8 cellular contexts compared by ENCODE assay signal in the genomic region with DNA sequence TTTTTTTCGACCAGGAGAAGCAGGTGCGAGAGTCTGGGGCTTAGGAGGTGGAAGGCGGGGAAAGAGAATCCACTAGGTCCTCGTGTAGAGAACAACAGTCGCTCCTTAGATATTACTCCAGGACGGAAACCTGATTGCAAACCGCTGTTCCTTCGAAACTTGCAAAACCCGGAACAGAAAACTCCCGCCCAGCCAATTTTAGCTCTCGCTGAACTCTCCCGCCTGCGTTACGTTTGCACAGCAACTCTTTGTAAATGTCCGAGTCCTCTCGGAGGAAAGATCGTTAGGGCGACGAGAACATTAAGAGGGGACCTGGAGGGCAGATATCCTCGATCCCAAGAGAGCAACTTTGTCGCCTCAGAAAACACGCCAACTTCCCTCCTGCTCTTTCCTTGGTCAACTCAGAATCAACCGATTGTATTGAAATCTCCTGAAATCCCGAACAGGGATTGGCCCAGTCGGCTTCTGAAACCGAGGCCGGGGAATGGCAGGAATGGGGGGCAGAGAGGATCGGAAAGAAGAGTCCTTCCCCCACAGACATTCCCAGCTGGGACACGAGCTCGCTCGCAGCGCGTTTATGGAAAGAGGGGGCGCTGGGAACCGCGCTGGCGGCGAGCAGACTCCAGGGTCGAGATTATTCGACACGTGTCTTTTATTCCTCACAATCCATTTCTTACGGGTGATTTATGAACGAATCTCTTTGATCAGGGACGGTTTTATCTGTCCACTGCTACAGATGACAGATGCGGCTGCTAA. TPM values are rescaled to one million over a fixed set of nuclear protein-coding genes. Genes with fewer than 3 reads are reported as not detected.
DNase-seq lines count a peak whose midpoint lies in the region; ATAC-seq, FAIRE-seq and TF ChIP-seq lines count a peak whose summit lies in the region.

No MANE protein-coding gene starts in this region.

- H4K20me1 ChIP-seq in IMR-90 (ENCODE audit: insufficient read depth, low read length) (no peaks in the 10 kb centered on the region), astrocyte (ENCODE audit: insufficient read depth, low read length) (no peaks in the 10 kb centered on the region)

- peaks cover 9% of the 10 kb centered on the region for H3K9me3 Mint-ChIP-seq in astrocyte (ENCODE audit: unreplicated experiment)

- no peaks in the 10 kb centered on the region for H3K9me3 ChIP-seq in IMR-90 (ENCODE audit: control insufficient read depth, insufficient read depth, low read length)
- no peaks in the 10 kb centered on the region for H3K9me3 ChIP-seq in astrocyte (ENCODE audit: insufficient read depth, low read depth, low read length)
- peaks cover 2% of the 10 kb centered on the region for H3K9me3 ChIP-seq in iPS-18c (ENCODE audit: control insufficient read depth, insufficient read depth, low read length)

- no peaks in the 10 kb centered on the region for H3K36me3 Mint-ChIP-seq in astrocyte (ENCODE audit: low read depth, unreplicated experiment)

- peak overlapping the region; percentile 79 for H3K27ac Mint-ChIP-seq in astrocyte (ENCODE audit: unreplicated experiment)

- H2BK120ac ChIP-seq in IMR-90 (ENCODE audit: low read depth, low read length) = peak overlapping the region; percentile 80

- H3K18ac ChIP-seq in IMR-90 (ENCODE audit: low read depth, low read length) = peak overlapping the region; percentile 32

- no peaks in the 10 kb centered on the region for H3K27me3 ChIP-seq in IMR-90 (ENCODE audit: control insufficient read depth, insufficient read depth, low read length)
- peaks cover 25% of the 10 kb centered on the region for H3K27me3 ChIP-seq in astrocyte (ENCODE audit: insufficient read depth, low read length)

- H4K5ac ChIP-seq in IMR-90 (ENCODE audit: low read depth, low read length) = peak overlapping the region; percentile 11

- peaks cover 0 to 22% of the 10 kb centered on the region in 2 experiments; a peak in 2 of 4 replicates for H3K79me1 ChIP-seq in IMR-90 (ENCODE audit: low read depth in 1 of 2, low read length in 2 of 2)

- peak overlapping the region; percentile 40 for H4K91ac ChIP-seq in IMR-90 (ENCODE audit: insufficient read depth, low read depth, low read length)

- H3K4me1 ChIP-seq in IMR-90 (ENCODE audit: control insufficient read depth, insufficient read depth, low read length) = peaks cover 6% of the 10 kb centered on the region
- peaks cover 32% of the 10 kb centered on the region for H3K4me1 ChIP-seq in astrocyte (ENCODE audit: insufficient read depth, low read length)

- H3K56ac ChIP-seq in IMR-90 (ENCODE audit: extremely low read depth, insufficient read depth, low read length) = peak overlapping the region; percentile 42; the same call in 1 of the 2 replicates

- TF ChIP-seq POLR2A in IMR-90 (IDR thresholded peaks at IDR 0.05; ENCODE audit: low read depth, low read length) = no peak

- H3K4me3 ChIP-seq in IMR-90 (ENCODE audit: insufficient read depth, low read depth, low read length) (peak overlapping the region; percentile 45), astrocyte (ENCODE audit: insufficient read depth, low read depth, low read length) (peak overlapping the region; percentile 64), iPS-18c (ENCODE audit: insufficient read depth, low read depth, low read length) (peak overlapping the region; percentile 50; the same call in 1 of the 2 replicates)

- CTCF ChIA-PET in IMR-90 (lab: Yijun Ruan, JAX) = interaction anchor here (0.7 kb wide), 1 partner anchor 171 kb away, joined by 3 read pairs; no protein-coding TSS in a partner anchor

- H3K9ac ChIP-seq in IMR-90 (ENCODE audit: low read depth, low read length) = peak overlapping the region; percentile 64
- peak overlapping the region; percentile 79 for H3K9ac ChIP-seq in astrocyte (ENCODE audit: low read length)

- in situ Hi-C loops in IMR-90 (cut with MboI; ENCODE audit: low sequenced_read_pairs) = loop anchor here (25.0 kb wide), 1 partner anchor 745 kb away; no protein-coding TSS in a partner anchor

- H3K4me3 Mint-ChIP-seq in astrocyte (ENCODE audit: unreplicated experiment) = peak overlapping the region; percentile 84

- no peaks in the 10 kb centered on the region; the same call in 1 of the 2 replicates for H3K36me3 ChIP-seq in IMR-90 (ENCODE audit: control insufficient read depth, insufficient read depth, low read length)
- no peaks in the 10 kb centered on the region for H3K36me3 ChIP-seq in astrocyte (ENCODE audit: insufficient read depth, low read length)

- peak; percentile 68 for DNase-seq in IMR-90
- peak; percentile 59 for DNase-seq in astrocyte (ENCODE audit: low read depth)
- peak; percentile 50 for DNase-seq in stromal cell of bone marrow (ENCODE audit: low read depth)
- no peak for DNase-seq in NCI-H2107 treated with DMSO at 0.1 percent for 48 hours (lab: John Stamatoyannopoulos, UW; ENCODE audit: unreplicated experiment)
- DNase-seq in cortex of kidney (lab: John Stamatoyannopoulos, UW) = no peak

- intact Hi-C loops in IMR-90 (cut with micrococcal nuclease) = loop anchor here (5.0 kb wide), 3 partner anchors 210 to 755 kb away; no protein-coding TSS in a partner anchor

- peak overlapping the region; percentile 78 for H3K4ac ChIP-seq in IMR-90 (ENCODE audit: low read depth, low read length)

- H3K14ac ChIP-seq in IMR-90 (replicated peaks; ENCODE audit: low read depth, low read length) = peak overlapping the region; percentile 82

- H2AK5ac ChIP-seq in IMR-90 (ENCODE audit: low read depth, low read length) = no peak overlapping the region

- ATAC-seq in IMR-90 (ENCODE audit: low read depth) = peak; percentile 74
- ATAC-seq in GM21528 (IDR thresholded peaks at IDR 0.05; ENCODE audit: low FRiP score, unreplicated experiment) = no peak
- ATAC-seq in HG03571 (IDR thresholded peaks at IDR 0.05; ENCODE audit: unreplicated experiment) = no peak

- 5% methylated on average over 3 of the region's 45 CpGs; no CpG with 5 or more reads in 1 of the 2 experiments for WGBS in IMR-90 (ENCODE audit: extremely low coverage in 2 of 2, insufficient read length in 1 of 2), 2 experiments

- no peak overlapping the region for H2BK5ac ChIP-seq in IMR-90 (ENCODE audit: low read depth, low read length, poor library complexity, severe bottlenecking)

- H3K27me3 Mint-ChIP-seq in astrocyte (ENCODE audit: low read depth, unreplicated experiment) = peaks cover 91% of the 10 kb centered on the region

- dilution Hi-C loops in IMR-90 (cut with HindIII; ENCODE audit: low sequenced_read_pairs, unreplicated experiment) = no loop called here

- H3K23ac ChIP-seq in IMR-90 (ENCODE audit: low read depth, low read length) = peak overlapping the region; percentile 81

- peaks cover 14% of the 10 kb centered on the region for H3K4me1 Mint-ChIP-seq in astrocyte (ENCODE audit: low read depth, unreplicated experiment)

- H2BK15ac ChIP-seq in IMR-90 (ENCODE audit: low read depth, low read length) = peak overlapping the region; percentile 46; the same call in 1 of the 3 replicates

- no peak for FAIRE-seq in astrocyte (lab: Jason Lieb, UNC)

- POLR2A ChIA-PET in IMR-90 (lab: Charles Lee; ENCODE audit: unreplicated experiment) = no interaction called here

- peak overlapping the region; percentile 18 for H2AK9ac ChIP-seq in IMR-90 (replicated peaks; ENCODE audit: low read depth, low read length, poor library complexity)

- 0 out of 2 replicates have a peak, but pooled peaks cover 3% of the 10 kb centered on the region for H3K9me1 ChIP-seq in IMR-90 (ENCODE audit: insufficient read depth, low read length)

- H3K79me2 ChIP-seq in astrocyte (ENCODE audit: insufficient read depth, low read length) = no peaks in the 10 kb centered on the region

- no peak for TF ChIP-seq RAD21 in IMR-90 (IDR thresholded peaks at IDR 0.05; ENCODE audit: low read length)

- H4K8ac ChIP-seq in IMR-90 (ENCODE audit: low read depth in 2 of 2, low read length in 2 of 2) = peak overlapping the region; percentile 65 to 90; a peak in 3 of 4 replicates

- H2AFZ ChIP-seq in IMR-90 (replicated peaks; ENCODE audit: low read length, poor library complexity) = peak overlapping the region; percentile 85
- peak overlapping the region; percentile 84 for H2AFZ ChIP-seq in astrocyte (ENCODE audit: low read depth, low read length)

- no peak for TF ChIP-seq CTCF in IMR-90 (conservative IDR thresholded peaks at IDR 0.05; ENCODE audit: low read depth, low read length)
- TF ChIP-seq CTCF in astrocyte (IDR thresholded peaks at IDR 0.05; ENCODE audit: insufficient read depth, low read depth, low read length) = no peak

- peak overlapping the region; percentile 52 for H3K27ac ChIP-seq in IMR-90 (ENCODE audit: insufficient read depth, low read length)
- H3K27ac ChIP-seq in astrocyte (ENCODE audit: low read depth, low read length) = peak overlapping the region; percentile 49

- peak overlapping the region; percentile 74 for H3K4me2 ChIP-seq in IMR-90 (ENCODE audit: low read depth, low read length)
- H3K4me2 ChIP-seq in astrocyte (ENCODE audit: low read length) = peak overlapping the region; percentile 93

- BruUV-seq in IMR-90 (replicated peaks; lab: Mats Ljungman, UMichigan) = no TSS peak

- H2BK20ac ChIP-seq in IMR-90 (ENCODE audit: low read depth, low read length) = peak overlapping the region; percentile 40

TF ChIP-seq in IMR-90, 13 proteins besides CTCF, POLR2A, EP300 and RAD21:
- TF ChIP-seq CEBPB (IDR thresholded peaks at IDR 0.05; ENCODE audit: low read depth, low read length) = peak; percentile 0; the same call in 1 of the 2 replicates
- TF ChIP-seq RCOR1 (IDR thresholded peaks at IDR 0.05; ENCODE audit: insufficient replicate concordance, low read length) = no peak

RNA-seq across cellular contexts. Expression of a gene that starts 9.9 kb away (rescaled TPM):
- total RNA-seq in IMR-90 (2012; rRNA removed) = 5.4 and 18.6 TPM in 2 replicates
- polyA plus RNA-seq in IMR-90 (2012; rRNA removed) = 36.6 and 42.3 TPM in 2 replicates
- polyA plus RNA-seq in IMR-90 (2012; cell fraction: cytosol; rRNA removed) = 22.8 and 64.9 TPM in 2 replicates
- 40.7 and 71.3 TPM in 2 replicates for polyA plus RNA-seq in IMR-90 (2012; cell fraction: nucleus; rRNA removed; ENCODE audit: low replicate concordance)
- total RNA-seq in astrocyte = 5.0 and 5.7 TPM in 2 replicates

RNA-seq across cellular contexts. Expression of a gene that starts 37.7 kb away (rescaled TPM):
- total RNA-seq in IMR-90 (2012; rRNA removed) = not detected in 2 replicates
- polyA plus RNA-seq in IMR-90 (2012; rRNA removed) = not detected in 2 replicates
- polyA plus RNA-seq in IMR-90 (2012; cell fraction: cytosol; rRNA removed) = not detected in 2 replicates
- polyA plus RNA-seq in IMR-90 (2012; cell fraction: nucleus; rRNA removed; ENCODE audit: low replicate concordance) = not detected in 2 replicates
- not detected in 2 replicates for total RNA-seq in astrocyte

Comparison
In these comparisons a context has a peak if more than half of its experiments do, and no peak if none do; other contexts are left out.
1. DNase-seq: peak in IMR-90 (single experiment), astrocyte (single experiment) and stromal cell of bone marrow (single experiment); none in NCI-H2107 treated with DMSO at 0.1 percent for 48 hours (single experiment) and cortex of kidney (single experiment).
2. Peak in every context shown above with its lines, with median percentiles within 50 percentile points of each other: H3K4me3 ChIP-seq.